ENCODE assay signal across 13 cellular contexts in genomic region chr1:238438296-238439275, GRCh38.
"Had no signal": no experiment of that assay in that cellular context is flagged by ENCODE, and none has a peak within 500 bp of the region (broad histone marks: within the 10 kb centered on the region; RNA-seq: fewer than 3 reads in every experiment).

No MANE protein-coding gene starts in this region.

- H3K27me3 Mint-ChIP-seq: activated CD4-positive, alpha-beta T cell treated with anti-CD3 and anti-CD28 coated beads for 36 hours; activated naive CD8-positive, alpha-beta T cell treated with anti-CD3 and anti-CD28 coated beads, Interleukin-2, amount 10 ng/mL, durations not matched to agents 7 days and 5 days had no signal

- H3K4me1 Mint-ChIP-seq: activated CD4-positive, alpha-beta T cell treated with anti-CD3 and anti-CD28 coated beads for 36 hours; activated naive CD8-positive, alpha-beta T cell treated with anti-CD3 and anti-CD28 coated beads, Interleukin-2, amount 10 ng/mL, durations not matched to agents 7 days and 5 days; immature natural killer cell had no signal

- FAIRE-seq: small intestine, urothelium cell line had no signal

- ATAC-seq: activated CD4-positive, alpha-beta T cell treated with anti-CD3 and anti-CD28 coated beads for 36 hours; activated CD8-positive, alpha-beta T cell treated with anti-CD3 and anti-CD28 coated beads, Interleukin-2, amount 10 ng/mL, durations not matched to agents 7 days and 5 days; esophagus mucosa; left ventricle myocardium superior had no signal

- H3K4me3 Mint-ChIP-seq: activated CD4-positive, alpha-beta T cell treated with anti-CD3 and anti-CD28 coated beads for 36 hours; activated CD8-positive, alpha-beta T cell treated with anti-CD3 and anti-CD28 coated beads, Interleukin-2, amount 10 ng/mL, durations not matched to agents 7 days and 5 days; activated naive CD8-positive, alpha-beta T cell treated with anti-CD3 and anti-CD28 coated beads, Interleukin-2, amount 10 ng/mL, durations not matched to agents 7 days and 5 days; endodermal cell; immature natural killer cell had no signal

- H3K27ac Mint-ChIP-seq: activated CD4-positive, alpha-beta T cell treated with anti-CD3 and anti-CD28 coated beads for 36 hours; activated CD8-positive, alpha-beta T cell treated with anti-CD3 and anti-CD28 coated beads, Interleukin-2, amount 10 ng/mL, durations not matched to agents 7 days and 5 days; activated naive CD8-positive, alpha-beta T cell treated with anti-CD3 and anti-CD28 coated beads, Interleukin-2, amount 10 ng/mL, durations not matched to agents 7 days and 5 days; endodermal cell; immature natural killer cell had no signal

- H3K9me3 Mint-ChIP-seq: endodermal cell had no signal

- H3K36me3 Mint-ChIP-seq: activated naive CD8-positive, alpha-beta T cell treated with anti-CD3 and anti-CD28 coated beads, Interleukin-2, amount 10 ng/mL, durations not matched to agents 7 days and 5 days; immature natural killer cell had no signal

- DNase-seq: activated CD4-positive, alpha-beta T cell treated with anti-CD3 and anti-CD28 coated beads for 36 hours; activated CD8-positive, alpha-beta memory T cell treated with anti-CD3 and anti-CD28 coated beads, Interleukin-2, amount 50 U/mL, for 48 hours; activated CD8-positive, alpha-beta T cell treated with anti-CD3 and anti-CD28 coated beads, Interleukin-2, amount 10 ng/mL, durations not matched to agents 7 days and 5 days; activated naive CD8-positive, alpha-beta T cell treated with anti-CD3 and anti-CD28 coated beads, Interleukin-2, amount 10 ng/mL, durations not matched to agents 7 days and 5 days; aorta; dermis blood vessel endothelial cell; endodermal cell; immature natural killer cell; left ventricle myocardium superior; small intestine; stomach had no signal
